Comparison of ENCODE assay signal across 8 cellular contexts in genomic region chr11:17267576-17267975, GRCh38. TPM values are rescaled to one million over a fixed set of nuclear protein-coding genes. Genes with fewer than 3 reads are reported as not detected.
DNase-seq lines count a peak whose midpoint lies in the region; ATAC-seq and TF ChIP-seq lines count a peak whose summit lies in the region.

No MANE protein-coding gene starts in this region.

- no peaks in the 10 kb centered on the region for H3K9me3 ChIP-seq in SK-N-SH

- H3K9ac ChIP-seq in SK-N-SH: no peak overlapping the region

- H4K20me1 ChIP-seq in SK-N-SH (ENCODE audit: insufficient read depth): no peaks in the 10 kb centered on the region

- no peaks in the 10 kb centered on the region for H3K4me1 ChIP-seq in SK-N-SH (ENCODE audit: control insufficient read depth in 1 of 2, insufficient read depth in 2 of 2, low read depth in 1 of 2, low read length in 1 of 2)

- no peaks in the 10 kb centered on the region for H3K27me3 ChIP-seq in SK-N-SH (ENCODE audit: insufficient read depth)

- H3K79me2 ChIP-seq in SK-N-SH (ENCODE audit: insufficient read depth): no peaks in the 10 kb centered on the region

- no peaks in the 10 kb centered on the region for H3K36me3 ChIP-seq in SK-N-SH (replicated peaks in 1 of 2; ENCODE audit: control insufficient read depth in 1 of 2, insufficient read depth in 2 of 2, low read length in 1 of 2)

- WGBS in SK-N-SH (ENCODE audit: low lambda C conversion rate): 87% methylated on average over 5 of the region's 5 CpGs

- H3K36me3 Mint-ChIP-seq in activated CD8-positive, alpha-beta T cell treated with anti-CD3 and anti-CD28 coated beads, Interleukin-2, amount 10 ng/mL, durations not matched to agents 7 days and 5 days (ENCODE audit: low read depth): no peaks in the 10 kb centered on the region

- no peak overlapping the region for H3K4me3 ChIP-seq in SK-N-SH (ENCODE audit: low read depth in 2 of 2, low read length in 1 of 2)

- peak; percentile 39 for ATAC-seq in activated CD8-positive, alpha-beta T cell treated with anti-CD3 and anti-CD28 coated beads, Interleukin-2, amount 10 ng/mL, durations not matched to agents 7 days and 5 days
- ATAC-seq in GM21576 (IDR thresholded peaks at IDR 0.05; ENCODE audit: unreplicated experiment): no peak

- H3K27ac ChIP-seq in SK-N-SH (ENCODE audit: low read depth in 2 of 2, low read length in 1 of 2): no peak overlapping the region

- H3K27ac Mint-ChIP-seq in activated CD8-positive, alpha-beta T cell treated with anti-CD3 and anti-CD28 coated beads, Interleukin-2, amount 10 ng/mL, durations not matched to agents 7 days and 5 days: no peak overlapping the region

- peaks cover 3% of the 10 kb centered on the region for H3F3A ChIP-seq in SK-N-SH (replicated peaks; ENCODE audit: insufficient read depth)

- H2AFZ ChIP-seq in SK-N-SH (ENCODE audit: low read depth): no peak overlapping the region

- DNase-seq in Caki2 (ENCODE audit: low read depth) (peak; percentile 72), HPDE6-E6E7 (ENCODE audit: extremely low spot score) (peak; percentile 85), kidney tubule cell (ENCODE audit: low spot score) (peak; percentile 99), AML-193 (lab: John Stamatoyannopoulos, UW) (no peak), SK-N-SH (no peak), HuH-7.5 (ENCODE audit: low spot score) (no peak)
- DNase-seq in activated CD8-positive, alpha-beta T cell treated with anti-CD3 and anti-CD28 coated beads, Interleukin-2, amount 10 ng/mL, durations not matched to agents 7 days and 5 days: peak; percentile 40

- POLR2A ChIA-PET in activated CD8-positive, alpha-beta T cell treated with anti-CD3 and anti-CD28 coated beads, Interleukin-2, amount 10 ng/mL, durations not matched to agents 7 days and 5 days (lab: Charles Lee): interaction anchor here (1.5 kb wide), 1 partner anchor 9 kb away, joined by 5 read pairs; the partner anchor contains the start of gene NUCB2
- POLR2A ChIA-PET in SK-N-SH (lab: Yijun Ruan, JAX): no interaction called here

- CTCF ChIA-PET in activated CD8-positive, alpha-beta T cell treated with anti-CD3 and anti-CD28 coated beads, Interleukin-2, amount 10 ng/mL, durations not matched to agents 7 days and 5 days (lab: Charles Lee): interaction anchor here (0.7 to 1.4 kb wide), 5 partner anchors 8 to 116 kb away, joined by 3 to 8 read pairs (median 4); no protein-coding TSS in a partner anchor
- CTCF ChIA-PET in SK-N-SH (lab: Yijun Ruan, JAX): no interaction called here

- no peak for TF ChIP-seq RAD21 in SK-N-SH (IDR thresholded peaks at IDR 0.05; ENCODE audit: low read length)

- H3K27me3 Mint-ChIP-seq in activated CD8-positive, alpha-beta T cell treated with anti-CD3 and anti-CD28 coated beads, Interleukin-2, amount 10 ng/mL, durations not matched to agents 7 days and 5 days (ENCODE audit: low read depth): peaks cover 22% of the 10 kb centered on the region

- in situ Hi-C loops in Caki2 (cut with HindIII; ENCODE audit: low pct_unique_long_range_greater_than_20kb, low sequenced_read_pairs): no loop called here

- no peaks in the 10 kb centered on the region for H3K9me2 ChIP-seq in SK-N-SH

- TF ChIP-seq EP300 in SK-N-SH (IDR thresholded peaks at IDR 0.05; ENCODE audit: borderline replicate concordance in 1 of 2, low read depth in 1 of 2, low read length in 1 of 2): no peak

- no peak for TF ChIP-seq CTCF in SK-N-SH (IDR thresholded peaks at IDR 0.05)

- no peak overlapping the region for H3K4me2 ChIP-seq in SK-N-SH

- H3K4me3 Mint-ChIP-seq in activated CD8-positive, alpha-beta T cell treated with anti-CD3 and anti-CD28 coated beads, Interleukin-2, amount 10 ng/mL, durations not matched to agents 7 days and 5 days: no peak overlapping the region

- peaks cover 16% of the 10 kb centered on the region for H3K4me1 Mint-ChIP-seq in activated CD8-positive, alpha-beta T cell treated with anti-CD3 and anti-CD28 coated beads, Interleukin-2, amount 10 ng/mL, durations not matched to agents 7 days and 5 days (ENCODE audit: low read depth)

- H3K9me3 Mint-ChIP-seq in activated CD8-positive, alpha-beta T cell treated with anti-CD3 and anti-CD28 coated beads, Interleukin-2, amount 10 ng/mL, durations not matched to agents 7 days and 5 days (ENCODE audit: insufficient read depth): no peaks in the 10 kb centered on the region

TF ChIP-seq in SK-N-SH, 30 proteins besides CTCF, POLR2A, EP300 and RAD21:
- TF ChIP-seq ZBTB33 (IDR thresholded peaks at IDR 0.05; ENCODE audit: borderline replicate concordance, low read depth) (no peak), MAX (IDR thresholded peaks at IDR 0.05; ENCODE audit: low read depth) (no peak), MXI1 (IDR thresholded peaks at IDR 0.05; ENCODE audit: low read depth, low read length) (no peak), ELF1 (IDR thresholded peaks at IDR 0.05) (no peak), GABPA (IDR thresholded peaks at IDR 0.05; ENCODE audit: low read depth) (no peak), CHD2 (IDR thresholded peaks at IDR 0.05; ENCODE audit: low read length, partially characterized antibody) (no peak), NFIC (IDR thresholded peaks at IDR 0.05; ENCODE audit: borderline replicate concordance) (no peak), NRF1 (IDR thresholded peaks at IDR 0.05; ENCODE audit: low read depth, low read length) (no peak), SIN3A (IDR thresholded peaks at IDR 0.05; ENCODE audit: borderline replicate concordance, low read depth, low read length) (no peak), TEAD4 (IDR thresholded peaks at IDR 0.05; ENCODE audit: borderline replicate concordance, insufficient read depth) (no peak), MEF2A (IDR thresholded peaks at IDR 0.05; ENCODE audit: borderline replicate concordance, low read depth) (no peak), USF1 (IDR thresholded peaks at IDR 0.05; ENCODE audit: borderline replicate concordance, low read depth) (no peak), JUND (IDR thresholded peaks at IDR 0.05) (no peak), SMC3 (IDR thresholded peaks at IDR 0.05; ENCODE audit: low read depth, low read length) (no peak), POLR2AphosphoS5 (IDR thresholded peaks at IDR 0.05; ENCODE audit: low read depth, low read length) (no peak), USF2 (IDR thresholded peaks at IDR 0.05; ENCODE audit: borderline replicate concordance, low read depth, low read length) (no peak)
TF ChIP-seq in SK-N-SH: peak in this region for 0.

RNA-seq across cellular contexts. Expression of gene NUCB2, which starts 9.0 kb away (rescaled TPM):
- total RNA-seq in Caki2 (2014; rRNA removed; shearing (Covaris generic); ENCODE audit: low replicate concordance): 19.0 and 22.1 TPM in 2 replicates
- total RNA-seq in activated CD8-positive, alpha-beta T cell treated with anti-CD3 and anti-CD28 coated beads, Interleukin-2, amount 10 ng/mL, durations not matched to agents 7 days and 5 days: 100 to 1,000 TPM; 187 to 210 TPM
- 23.9 and 25.0 TPM in 2 replicates for polyA plus RNA-seq in SK-N-SH (2012; rRNA removed)
- polyA plus RNA-seq in SK-N-SH (2012; cell fraction: cytosol; rRNA removed): 34.5 and 53.2 TPM in 2 replicates
- 8.0 and 16.6 TPM in 2 replicates for polyA plus RNA-seq in SK-N-SH (2012; cell fraction: nucleus; rRNA removed)

RNA-seq across cellular contexts. Expression of gene PIK3C2A, which starts 59.8 kb away (rescaled TPM):
- 13.2 and 13.4 TPM in 2 replicates for total RNA-seq in Caki2 (2014; rRNA removed; shearing (Covaris generic); ENCODE audit: low replicate concordance)
- total RNA-seq in activated CD8-positive, alpha-beta T cell treated with anti-CD3 and anti-CD28 coated beads, Interleukin-2, amount 10 ng/mL, durations not matched to agents 7 days and 5 days: 10 to 100 TPM; 21.5 to 24.9 TPM
- polyA plus RNA-seq in SK-N-SH (2012; rRNA removed): 9.3 and 13.3 TPM in 2 replicates
- polyA plus RNA-seq in SK-N-SH (2012; cell fraction: cytosol; rRNA removed): 13.8 and 15.6 TPM in 2 replicates
- polyA plus RNA-seq in SK-N-SH (2012; cell fraction: nucleus; rRNA removed): 7.8 and 19.2 TPM in 2 replicates

Comparison
In these comparisons a context has a peak if more than half of its experiments do, and no peak if none do; other contexts are left out.
1. DNase-seq: peak in Caki2 (single experiment), HPDE6-E6E7 (single experiment), activated CD8-positive, alpha-beta T cell treated with anti-CD3 and anti-CD28 coated beads, Interleukin-2, amount 10 ng/mL, durations not matched to agents 7 days and 5 days (single experiment) and kidney tubule cell (single experiment); none in AML-193 (0 of 2), SK-N-SH (single experiment) and HuH-7.5 (single experiment).